In genomic region chr3:172591171-172591605, GRCh38 we compare ENCODE assay signal across 12 cellular contexts.
A peak's percentile ranks its signal among the peaks of the same experiment; 100 is the strongest.
DNase-seq lines count a peak whose midpoint lies in the region; ATAC-seq and TF ChIP-seq lines count a peak whose summit lies in the region.
"Had no signal": no experiment of that assay in that cellular context is flagged by ENCODE, and none has a peak within 500 bp of the region (broad histone marks: within the 10 kb centered on the region; RNA-seq: fewer than 3 reads in every experiment).

No MANE protein-coding gene starts in this region.

- CTCF ChIA-PET in CD4-positive, alpha-beta T cell (lab: Charles Lee) = no interaction called here

- peaks cover 85% of the 10 kb centered on the region for H3K4me1 Mint-ChIP-seq in CD4-positive, alpha-beta T cell (ENCODE audit: low read depth)
- H3K4me1 Mint-ChIP-seq in activated naive CD8-positive, alpha-beta T cell (ENCODE audit: low read depth) = peaks cover 79% of the 10 kb centered on the region
- peaks cover 19 to 75% (median 48%) of the 10 kb centered on the region in 4 donors for H3K4me1 Mint-ChIP-seq in naive thymus-derived CD8-positive, alpha-beta T cell

- peak overlapping the region; percentile 6 for H3K27ac ChIP-seq in CD4-positive, alpha-beta T cell (ENCODE audit: low read depth, low read length)
- peak overlapping the region; percentile 55; the same call in 1 of the 2 replicates for H3K27ac ChIP-seq in KMS-11
- H3K27ac ChIP-seq: psoas muscle had no signal

- no peak overlapping the region for H2AFZ ChIP-seq in KMS-11 (ENCODE audit: low read depth)

- POLR2A ChIA-PET in CD4-positive, alpha-beta T cell (lab: Charles Lee) = interaction anchor here (0.9 to 6.5 kb wide), 4 partner anchors 10 to 77 kb away, joined by 3 to 48 read pairs (median 11); partner anchors contain the start of gene TNFSF10
- POLR2A ChIA-PET in naive thymus-derived CD8-positive, alpha-beta T cell (lab: Charles Lee) = no interaction called here

- no peaks in the 10 kb centered on the region for H3K27me3 Mint-ChIP-seq in CD4-positive, alpha-beta T cell
- no peaks in the 10 kb centered on the region for H3K27me3 Mint-ChIP-seq in activated naive CD8-positive, alpha-beta T cell
- H3K27me3 Mint-ChIP-seq in naive thymus-derived CD8-positive, alpha-beta T cell = no peaks in the 10 kb centered on the region

- H3K9me3 Mint-ChIP-seq in CD4-positive, alpha-beta T cell = peaks cover 3% of the 10 kb centered on the region
- H3K9me3 Mint-ChIP-seq in activated naive CD8-positive, alpha-beta T cell (ENCODE audit: low read depth) = peaks cover 6% of the 10 kb centered on the region
- peaks cover 0 to 16% (median 0%) of the 10 kb centered on the region in 9 donors for H3K9me3 Mint-ChIP-seq in naive thymus-derived CD8-positive, alpha-beta T cell

- TF ChIP-seq CTCF in CD4-positive, alpha-beta T cell (IDR thresholded peaks at IDR 0.05) = no peak
- TF ChIP-seq CTCF in KMS-11 (conservative IDR thresholded peaks at IDR 0.05; ENCODE audit: low read depth, low read length) = no peak

- no peaks in the 10 kb centered on the region for H3K36me3 ChIP-seq in KMS-11 (ENCODE audit: insufficient read depth)
- H3K36me3 ChIP-seq: BE2C had no signal

- H3K4me3 ChIP-seq in KMS-11 (IDR thresholded peaks at IDR 0.05; ENCODE audit: insufficient read depth, low read depth, low read length) = no peak overlapping the region
- H3K4me3 ChIP-seq: psoas muscle had no signal

- peaks cover 4% of the 10 kb centered on the region for H3K36me3 Mint-ChIP-seq in CD4-positive, alpha-beta T cell (ENCODE audit: low read depth)
- peaks cover 19% of the 10 kb centered on the region for H3K36me3 Mint-ChIP-seq in activated naive CD8-positive, alpha-beta T cell
- H3K36me3 Mint-ChIP-seq in naive thymus-derived CD8-positive, alpha-beta T cell = peaks cover 0 to 11% (median 0%) of the 10 kb centered on the region in 3 donors

- no peak for DNase-seq in CD4-positive, alpha-beta T cell
- DNase-seq in naive thymus-derived CD8-positive, alpha-beta T cell = no peak
- DNase-seq in posterior vena cava (ENCODE audit: low spot score) = no peak
- no peak for DNase-seq in HuH-7 (ENCODE audit: low spot score)
- DNase-seq: BE2C, DMS79 treated with DMSO at 0.1 percent for 48 hours, NCI-H1417, NCI-H2171 treated with DMSO at 0.1 percent for 48 hours, psoas muscle had no signal

- no peaks in the 10 kb centered on the region for H3K27me3 ChIP-seq in CD4-positive, alpha-beta T cell (ENCODE audit: control insufficient read depth, insufficient read depth, low read length)
- no peaks in the 10 kb centered on the region for H3K27me3 ChIP-seq in KMS-11 (ENCODE audit: insufficient read depth, low read depth)

- intact Hi-C loops in CD4-positive, alpha-beta T cell (cut with DNase I, micrococcal nuclease) = no loop called here
- intact Hi-C loops in posterior vena cava (cut with DNase I) = loop anchor here (10.0 kb wide), 2 partner anchors 76 to 96 kb away; no protein-coding TSS in a partner anchor

- ATAC-seq in CD4-positive, alpha-beta T cell (ENCODE audit: poor library complexity) = no peak
- no peak for ATAC-seq in naive thymus-derived CD8-positive, alpha-beta T cell
- ATAC-seq in HG03520 (IDR thresholded peaks at IDR 0.05; ENCODE audit: unreplicated experiment) = no peak
- ATAC-seq: psoas muscle had no signal

- no peaks in the 10 kb centered on the region for H3K79me2 ChIP-seq in KMS-11 (ENCODE audit: insufficient read depth, low read depth)

- peak overlapping the region; percentile 52 for H3K4me3 Mint-ChIP-seq in CD4-positive, alpha-beta T cell
- H3K4me3 Mint-ChIP-seq in activated naive CD8-positive, alpha-beta T cell = peak overlapping the region; percentile 55
- peak overlapping the region in 8 of 10 donors; percentile 7 to 73 (median 22) for H3K4me3 Mint-ChIP-seq in naive thymus-derived CD8-positive, alpha-beta T cell

- H3K4me1 ChIP-seq in KMS-11 (ENCODE audit: low read depth, poor library complexity, severe bottlenecking) = peaks cover 50% of the 10 kb centered on the region
- H3K4me1 ChIP-seq: BE2C had no signal

- H3K9ac ChIP-seq in KMS-11 = no peak overlapping the region; the same call in 1 of the 2 replicates

- H3K4me2 ChIP-seq in KMS-11 = peak overlapping the region; percentile 91; the same call in 1 of the 2 replicates

- no peaks in the 10 kb centered on the region for H4K20me1 ChIP-seq in KMS-11 (ENCODE audit: insufficient read depth)

- no peaks in the 10 kb centered on the region for H3K9me3 ChIP-seq in CD4-positive, alpha-beta T cell (ENCODE audit: control insufficient read depth, low read length)
- H3K9me3 ChIP-seq: BE2C, psoas muscle had no signal

- peak overlapping the region; percentile 66 for H3K27ac Mint-ChIP-seq in CD4-positive, alpha-beta T cell
- peak overlapping the region; percentile 92 for H3K27ac Mint-ChIP-seq in activated naive CD8-positive, alpha-beta T cell
- H3K27ac Mint-ChIP-seq in naive thymus-derived CD8-positive, alpha-beta T cell = peak overlapping the region in 6 of 10 donors; percentile 12 to 89 (median 62)

Comparison
In these comparisons a context has a peak if more than half of its experiments do, and no peak if none do; other contexts are left out.
1. intact Hi-C loops: an anchor here in posterior vena cava (10.0 kb wide); none called in CD4-positive, alpha-beta T cell.